16 cellular contexts compared by ENCODE assay signal in genomic region chr17:68161644-68162428, GRCh38.
DNase-seq lines count a peak whose midpoint lies in the region; ATAC-seq and TF ChIP-seq lines count a peak whose summit lies in the region.
"Had no signal": no experiment of that assay in that cellular context is flagged by ENCODE, and none has a peak within 500 bp of the region (broad histone marks: within the 10 kb centered on the region; RNA-seq: fewer than 3 reads in every experiment).

No MANE protein-coding gene starts in this region.

- intact Hi-C loops in PC-9 (cut with micrococcal nuclease; ENCODE audit: unreplicated experiment) (no loop called here), Right ventricle myocardium inferior (cut with DNase I) (no loop called here)

- no peaks in the 10 kb centered on the region for H4K20me1 ChIP-seq in PC-9 (ENCODE audit: insufficient read depth)

- no peaks in the 10 kb centered on the region for H3K4me1 Mint-ChIP-seq in osteocyte (ENCODE audit: unreplicated experiment)
- H3K4me1 Mint-ChIP-seq in activated T-cell treated with anti-CD3 and anti-CD28 coated beads, Interleukin-2, amount 50 U/mL, for 4 hours (ENCODE audit: low read depth): peaks cover 2% of the 10 kb centered on the region

- H3K9me3 ChIP-seq in PC-9 (ENCODE audit: insufficient read depth, low read depth): no peaks in the 10 kb centered on the region

- ATAC-seq in Right ventricle myocardium inferior (peak; percentile 63), GM19463 (IDR thresholded peaks at IDR 0.05; ENCODE audit: unreplicated experiment) (no peak), HG03095 (IDR thresholded peaks at IDR 0.05; ENCODE audit: unreplicated experiment) (no peak)
- no peak for ATAC-seq in activated T-cell treated with anti-CD3 and anti-CD28 coated beads, Interleukin-2, amount 50 U/mL, for 4 hours
- ATAC-seq: left colon had no signal

- BruUV-seq in PC-9 (replicated peaks; lab: Mats Ljungman, UMichigan): TSS peak; percentile 16

- H3K36me3 Mint-ChIP-seq in osteocyte (ENCODE audit: unreplicated experiment): peaks cover 4% of the 10 kb centered on the region
- H3K36me3 Mint-ChIP-seq in activated T-cell treated with anti-CD3 and anti-CD28 coated beads, Interleukin-2, amount 50 U/mL, for 4 hours (ENCODE audit: insufficient read depth): no peaks in the 10 kb centered on the region
- H3K36me3 Mint-ChIP-seq: activated naive CD8-positive, alpha-beta T cell had no signal

- no peaks in the 10 kb centered on the region for H3K9me2 ChIP-seq in PC-9 (ENCODE audit: insufficient read depth)

- H3F3A ChIP-seq in PC-9 (ENCODE audit: insufficient read depth, low read depth): no peaks in the 10 kb centered on the region

- DNase-seq in Daoy (ENCODE audit: low read depth): peak; percentile 19
- DNase-seq in PC-9: peak; percentile 35 to 72
- DNase-seq in Right ventricle myocardium inferior (ENCODE audit: missing footprints): no peak
- peak; percentile 65 for DNase-seq in osteocyte (ENCODE audit: extremely low spot score, unreplicated experiment)
- no peak for DNase-seq in activated T-cell treated with anti-CD3 and anti-CD28 coated beads, Interleukin-2, amount 50 U/mL, for 4 hours
- DNase-seq in NCI-H69 (lab: John Stamatoyannopoulos, UW): no peak
- DNase-seq: activated CD8-positive, alpha-beta memory T cell treated with anti-CD3 and anti-CD28 coated beads for 24 hours; CD4-positive, CD25-positive, alpha-beta regulatory T cell; left colon; NCI-H1417; NCI-H748 treated with DMSO at 0.1 percent for 48 hours; OCI-M1; stimulated activated CD4-positive, alpha-beta T cell treated with anti-CD3 and anti-CD28 coated beads, Interleukin-15, amount 100 ng/mL, for 24 hours had no signal

- peak overlapping the region; percentile 40 for H3K4me2 ChIP-seq in PC-9

- peaks cover 2% of the 10 kb centered on the region for H3K27me3 Mint-ChIP-seq in osteocyte (ENCODE audit: unreplicated experiment)
- H3K27me3 Mint-ChIP-seq in activated T-cell treated with anti-CD3 and anti-CD28 coated beads, Interleukin-2, amount 50 U/mL, for 4 hours (ENCODE audit: low read depth): no peaks in the 10 kb centered on the region
- H3K27me3 Mint-ChIP-seq: activated naive CD8-positive, alpha-beta T cell had no signal

- peaks cover 13% of the 10 kb centered on the region for H3K4me1 ChIP-seq in PC-9 (replicated peaks; ENCODE audit: insufficient read depth)

- no peaks in the 10 kb centered on the region for H3K79me2 ChIP-seq in PC-9 (ENCODE audit: low read depth)

- CTCF ChIA-PET in PC-9 (lab: Charles Lee): no interaction called here

- no peaks in the 10 kb centered on the region for H3K36me3 ChIP-seq in PC-9 (ENCODE audit: low read depth)

- no peaks in the 10 kb centered on the region for H3K27me3 ChIP-seq in PC-9 (ENCODE audit: insufficient read depth, low read depth)

- no peak overlapping the region for H3K4me3 Mint-ChIP-seq in osteocyte (ENCODE audit: unreplicated experiment)
- no peak overlapping the region for H3K4me3 Mint-ChIP-seq in activated T-cell treated with anti-CD3 and anti-CD28 coated beads, Interleukin-2, amount 50 U/mL, for 4 hours
- H3K4me3 Mint-ChIP-seq: activated naive CD8-positive, alpha-beta T cell; CD4-positive, CD25-positive, alpha-beta regulatory T cell had no signal

- no peaks in the 10 kb centered on the region for H3K9me3 Mint-ChIP-seq in osteocyte (ENCODE audit: unreplicated experiment)
- H3K9me3 Mint-ChIP-seq in activated T-cell treated with anti-CD3 and anti-CD28 coated beads, Interleukin-2, amount 50 U/mL, for 4 hours: no peaks in the 10 kb centered on the region

- POLR2A ChIA-PET in PC-9 (lab: Charles Lee; ENCODE audit: unreplicated experiment): no interaction called here

- peak overlapping the region; percentile 45 for H3K27ac ChIP-seq in PC-9

- TF ChIP-seq CTCF in PC-9 (conservative IDR thresholded peaks at IDR 0.05): no peak
- no peak for TF ChIP-seq CTCF in osteocyte (IDR thresholded peaks at IDR 0.05)

- H3K4me3 ChIP-seq in PC-9: no peak overlapping the region

- H2AFZ ChIP-seq in PC-9: no peak overlapping the region; the same call in 1 of the 2 replicates

- no peak overlapping the region for H3K27ac Mint-ChIP-seq in osteocyte (ENCODE audit: unreplicated experiment)
- H3K27ac Mint-ChIP-seq: activated naive CD8-positive, alpha-beta T cell had no signal

Comparison
In these comparisons a context has a peak if more than half of its experiments do, and no peak if none do; other contexts are left out.
1. DNase-seq: peak in Daoy (single experiment), PC-9 (2 of 2) and osteocyte (single experiment); none in Right ventricle myocardium inferior (single experiment), activated T-cell treated with anti-CD3 and anti-CD28 coated beads, Interleukin-2, amount 50 U/mL, for 4 hours (single experiment) and NCI-H69 (single experiment).